ENCODE assay signal across 20 cellular contexts in genomic region chr16:90097010-90097409, GRCh38. TPM values are rescaled to one million over a fixed set of nuclear protein-coding genes. Genes with fewer than 3 reads are reported as not detected.
"Had no signal": no experiment of that assay in that cellular context is flagged by ENCODE, and none has a peak within 500 bp of the region (broad histone marks: within the 10 kb centered on the region; RNA-seq: fewer than 3 reads in every experiment).

No MANE protein-coding gene starts in this region.

RNA-seq across cellular contexts. Expression of gene PRDM7, which starts 19.9 kb away (rescaled TPM):
- total RNA-seq: activated CD4-positive, alpha-beta T cell treated with anti-CD3 and anti-CD28 coated beads for 36 hours; activated CD8-positive, alpha-beta memory T cell treated with anti-CD3 and anti-CD28 coated beads, Interleukin-2, amount 10 ng/mL, durations not matched to agents 7 days and 5 days; activated CD8-positive, alpha-beta T cell treated with anti-CD3 and anti-CD28 coated beads, Interleukin-2, amount 10 ng/mL, durations not matched to agents 7 days and 5 days; activated T-helper 2 cell treated with anti-CD3 and anti-CD28 coated beads, Interferon-gamma antibody, Interleukin-2, Interleukin-4, amounts not matched to agents 10 μg/mL and 5 μg/mL and 100 μg/mL, durations not matched to agents 14 hours and 24 hours and 36 hours; bronchial epithelial cell; dorsolateral prefrontal cortex; heart left ventricle; left ventricle myocardium inferior; lung; mesenteric fat pad; mucosa of descending colon; myocyte; natural killer cell treated with Interleukin-12 subunit alpha and Interleukin-12 subunit beta and Interleukin-15 and Interleukin-18, amount 100 ng/mL, for 72 hours; osteocyte; posterior vena cava; renal cortical epithelial cell; skeletal muscle tissue; T-helper 2 cell treated with Interferon-gamma antibody and Interleukin-4, amounts not matched to agents 100 ng/mL and 5 ng/mL, for 36 hours; transverse colon had no signal
- polyA plus RNA-seq: esophagus, heart left ventricle, lung had no signal
